ENCODE assay signal across 8 cellular contexts in genomic region chr14:52729925-52730707, GRCh38. TPM values are rescaled to one million over a fixed set of nuclear protein-coding genes. Genes with fewer than 3 reads are reported as not detected.
DNase-seq lines count a peak whose midpoint lies in the region; ATAC-seq and TF ChIP-seq lines count a peak whose summit lies in the region.

Gene STYX (plus strand): TSS chr14:52730166. CDS start chr14:52730475, 309 bp downstream.

- 0 to 1% methylated on average over 57 to 72 of the region's 72 CpGs for WGBS in esophagus, 2 donors

- peaks cover 83% of the 10 kb centered on the region for H3K36me3 Mint-ChIP-seq in activated T-cell treated with anti-CD3 and anti-CD28 coated beads, Interleukin-2, amount 50 U/mL, for 24 hours (ENCODE audit: low read depth)

- DNase-seq in DMS53 treated with DMSO at 0.1 percent for 48 hours (lab: John Stamatoyannopoulos, UW; ENCODE audit: unreplicated experiment) (peak; percentile 87), KG1 (lab: John Stamatoyannopoulos, UW) (peak; percentile 88)
- DNase-seq in activated T-cell treated with anti-CD3 and anti-CD28 coated beads, Interleukin-2, amount 50 U/mL, for 24 hours, result peak; percentile 99
- peak; percentile 99 for DNase-seq in stimulated activated CD8-positive, alpha-beta memory T cell treated with anti-CD3 and anti-CD28 coated beads, Interleukin-4, amount 100 ng/mL, for 48 hours

- peak; percentile 92 for ATAC-seq in GM21737 (IDR thresholded peaks at IDR 0.05; ENCODE audit: unreplicated experiment)

- no peaks in the 10 kb centered on the region for H3K27me3 ChIP-seq in esophagus (ENCODE audit: control insufficient read depth in 1 of 2, insufficient read depth in 2 of 2, low read length in 2 of 2)
- H3K27me3 ChIP-seq in mucosa of stomach (ENCODE audit: control insufficient read depth, insufficient read depth, low read length), result no peaks in the 10 kb centered on the region

- H3K27ac Mint-ChIP-seq in activated T-cell treated with anti-CD3 and anti-CD28 coated beads, Interleukin-2, amount 50 U/mL, for 24 hours, result peak within 1 kb of the TSS; percentile 96

- peak within 1 kb of the TSS; percentile 78 to 86 for H3K27ac ChIP-seq in esophagus (ENCODE audit: low read depth in 2 of 2, low read length in 1 of 2)

- H3K36me3 ChIP-seq in esophagus (ENCODE audit: control insufficient read depth in 2 of 2, insufficient read depth in 2 of 2, low read length in 1 of 2), result peaks cover 0 to 3% of the 10 kb centered on the region in 2 donors
- no peaks in the 10 kb centered on the region for H3K36me3 ChIP-seq in mucosa of stomach (ENCODE audit: control insufficient read depth, insufficient read depth, low read length)

- H3K4me1 ChIP-seq in esophagus (ENCODE audit: control insufficient read depth in 2 of 2, insufficient read depth in 2 of 2, low read length in 1 of 2), result peaks cover 0 to 2% of the 10 kb centered on the region in 2 donors
- peaks cover 7% of the 10 kb centered on the region for H3K4me1 ChIP-seq in mucosa of stomach (ENCODE audit: control insufficient read depth, insufficient read depth, low read length)

- peak within 1 kb of the TSS; percentile 83 to 95 for H3K4me3 ChIP-seq in esophagus (ENCODE audit: low read depth in 1 of 2, low read length in 2 of 2)
- H3K4me3 ChIP-seq in mucosa of stomach (ENCODE audit: low read length), result peak within 1 kb of the TSS; percentile 94

- H3K9ac ChIP-seq in mucosa of stomach (ENCODE audit: low read length), result peak within 1 kb of the TSS; percentile 84

- H3K9me3 ChIP-seq in esophagus (ENCODE audit: control insufficient read depth in 2 of 2, insufficient read depth in 1 of 2, low read depth in 1 of 2, low read length in 1 of 2) (no peaks in the 10 kb centered on the region), mucosa of stomach (ENCODE audit: control insufficient read depth, low read length) (no peaks in the 10 kb centered on the region)

- peaks cover 34% of the 10 kb centered on the region for H3K4me1 Mint-ChIP-seq in activated T-cell treated with anti-CD3 and anti-CD28 coated beads, Interleukin-2, amount 50 U/mL, for 24 hours (ENCODE audit: low read depth)

- H3K27me3 Mint-ChIP-seq in activated T-cell treated with anti-CD3 and anti-CD28 coated beads, Interleukin-2, amount 50 U/mL, for 24 hours, result no peaks in the 10 kb centered on the region

- H3K4me3 Mint-ChIP-seq in activated T-cell treated with anti-CD3 and anti-CD28 coated beads, Interleukin-2, amount 50 U/mL, for 24 hours, result peak within 1 kb of the TSS; percentile 96

- no peaks in the 10 kb centered on the region for H3K9me3 Mint-ChIP-seq in activated T-cell treated with anti-CD3 and anti-CD28 coated beads, Interleukin-2, amount 50 U/mL, for 24 hours

TF ChIP-seq in PFSK-1, 5 proteins besides CTCF, POLR2A, EP300 and RAD21:
- TF ChIP-seq POLR2AphosphoS5 (IDR thresholded peaks at IDR 0.05; ENCODE audit: low read depth, low read length) (peak; percentile 82), REST (IDR thresholded peaks at IDR 0.05; ENCODE audit: insufficient read depth in 1 of 2, low read depth in 2 of 2, low read length in 2 of 2) (no peak), FOXP2 (optimal IDR thresholded peaks at IDR 0.05; ENCODE audit: borderline replicate concordance, extremely low read depth, extremely low read length, insufficient read depth) (peak; percentile 84), TAF1 (IDR thresholded peaks at IDR 0.05; ENCODE audit: borderline replicate concordance, insufficient read depth, low read length) (no peak), SIN3A (IDR thresholded peaks at IDR 0.05; ENCODE audit: borderline replicate concordance, insufficient read depth, low read length) (no peak)
TF ChIP-seq in PFSK-1: peak in this region for 2.

RNA-seq across cellular contexts. Expression of gene STYX, which starts in this region (rescaled TPM):
- 1.9 TPM for polyA plus RNA-seq in PFSK-1 (2012; ENCODE audit: insufficient read length, low read depth)
- polyA plus RNA-seq in esophagus, result 1 to 10 TPM; 3.2 to 6.0 TPM

Comparison
In these comparisons a context has a peak if more than half of its experiments do, and no peak if none do; other contexts are left out.
1. Peak in every context shown above with its lines: DNase-seq, ATAC-seq, H3K4me3 ChIP-seq and H3K27ac ChIP-seq.